In genomic region chr18:59748628-59749360, GRCh38 we compare ENCODE assay signal across 18 cellular contexts. TPM values are rescaled to one million over a fixed set of nuclear protein-coding genes. Genes with fewer than 3 reads are reported as not detected.
A peak's percentile ranks its signal among the peaks of the same experiment; 100 is the strongest.
DNase-seq lines count a peak whose midpoint lies in the region; ATAC-seq, FAIRE-seq and TF ChIP-seq lines count a peak whose summit lies in the region.
"Had no signal": no experiment of that assay in that cellular context is flagged by ENCODE, and none has a peak within 500 bp of the region (broad histone marks: within the 10 kb centered on the region; RNA-seq: fewer than 3 reads in every experiment).

No MANE protein-coding gene starts in this region.

- H3K4me2 ChIP-seq in keratinocyte (ENCODE audit: control insufficient read depth, extremely low read depth, insufficient read depth, low read depth, low read length): peak overlapping the region; percentile 23
- H3K4me2 ChIP-seq: BLaER1 treated with 17β-estradiol and CSF1 and Interleukin-3, amounts not matched to agents 10 nM and 100 nM had no signal

- DNase-seq in AG08396 (ENCODE audit: low spot score): peak; percentile 50
- DNase-seq in HS-5 (ENCODE audit: low read depth): peak; percentile 73
- peak; percentile 73 for DNase-seq in astrocyte of the hippocampus (ENCODE audit: low read depth, low spot score)
- peak; percentile 46 for DNase-seq in keratinocyte (ENCODE audit: low read depth, low spot score)
- no peak for DNase-seq in GM19240 (ENCODE audit: insufficient read length, low spot score)
- no peak for DNase-seq in stimulated activated naive B cell treated with anti-CD40 and anti-IgM and Interleukin-4, amounts not matched to agents 10 μg/mL and 1 μg/mL and 100 μg/mL, for 72 hours
- DNase-seq: activated naive CD8-positive, alpha-beta T cell treated with anti-CD3 and anti-CD28 coated beads for 36 hours; effector CD4-positive, alpha-beta T cell; mesendoderm; NCI-H1436 treated with DMSO at 0.1 percent for 48 hours; NCI-H524; ovary; SIG-M5 had no signal

- H3K9me3 Mint-ChIP-seq in stimulated activated naive B cell treated with anti-CD40 and anti-IgM and Interleukin-4, amounts not matched to agents 10 μg/mL and 1 μg/mL and 100 μg/mL, for 72 hours: no peaks in the 10 kb centered on the region
- H3K9me3 Mint-ChIP-seq: activated naive CD8-positive, alpha-beta T cell treated with anti-CD3 and anti-CD28 coated beads for 36 hours; WTC11 had no signal

- peak overlapping the region; percentile 3 for H3K27ac ChIP-seq in keratinocyte (ENCODE audit: control insufficient read depth, insufficient read depth, low read length)
- H3K27ac ChIP-seq: BLaER1 treated with 17β-estradiol and CSF1 and Interleukin-3, amounts not matched to agents 10 nM and 100 nM; ovary had no signal

- no peak overlapping the region for H3K4me3 Mint-ChIP-seq in stimulated activated naive B cell treated with anti-CD40 and anti-IgM and Interleukin-4, amounts not matched to agents 10 μg/mL and 1 μg/mL and 100 μg/mL, for 72 hours
- H3K4me3 Mint-ChIP-seq: activated naive CD8-positive, alpha-beta T cell treated with anti-CD3 and anti-CD28 coated beads for 36 hours; WTC11 had no signal

- no peak overlapping the region for H3K27ac Mint-ChIP-seq in stimulated activated naive B cell treated with anti-CD40 and anti-IgM and Interleukin-4, amounts not matched to agents 10 μg/mL and 1 μg/mL and 100 μg/mL, for 72 hours
- H3K27ac Mint-ChIP-seq: activated naive CD8-positive, alpha-beta T cell treated with anti-CD3 and anti-CD28 coated beads for 36 hours; WTC11 had no signal

- ATAC-seq in HG03196 (IDR thresholded peaks at IDR 0.05; ENCODE audit: unreplicated experiment): no peak
- ATAC-seq in stimulated activated naive B cell treated with anti-CD40 and anti-IgM and Interleukin-4, amounts not matched to agents 10 μg/mL and 1 μg/mL and 100 μg/mL, for 72 hours (replicated peaks): no peak
- ATAC-seq in GM18873 (IDR thresholded peaks at IDR 0.05; ENCODE audit: low FRiP score, unreplicated experiment): no peak
- ATAC-seq: WTC11 had no signal

- FAIRE-seq in keratinocyte (lab: Jason Lieb, UNC): peak; percentile 56
- FAIRE-seq: GM18507 had no signal

- H2AFZ ChIP-seq in keratinocyte (ENCODE audit: control insufficient read depth, low read length): no peak overlapping the region

- H4K20me1 ChIP-seq in keratinocyte (ENCODE audit: control insufficient read depth, extremely low read depth, insufficient read depth, low read length): no peaks in the 10 kb centered on the region
- H4K20me1 ChIP-seq: BLaER1 treated with 17β-estradiol and CSF1 and Interleukin-3, amounts not matched to agents 10 nM and 100 nM had no signal

- H3K27me3 ChIP-seq in keratinocyte (ENCODE audit: control insufficient read depth, extremely low read depth, insufficient read depth, low read length): no peaks in the 10 kb centered on the region
- H3K27me3 ChIP-seq: BLaER1 treated with 17β-estradiol and CSF1 and Interleukin-3, amounts not matched to agents 10 nM and 100 nM; ovary had no signal

- peaks cover 12% of the 10 kb centered on the region in 2 donors for H3K27me3 Mint-ChIP-seq in stimulated activated naive B cell treated with anti-CD40 and anti-IgM and Interleukin-4, amounts not matched to agents 10 μg/mL and 1 μg/mL and 100 μg/mL, for 72 hours

- no peaks in the 10 kb centered on the region for H3K4me1 Mint-ChIP-seq in stimulated activated naive B cell treated with anti-CD40 and anti-IgM and Interleukin-4, amounts not matched to agents 10 μg/mL and 1 μg/mL and 100 μg/mL, for 72 hours
- H3K4me1 Mint-ChIP-seq: activated naive CD8-positive, alpha-beta T cell treated with anti-CD3 and anti-CD28 coated beads for 36 hours; WTC11 had no signal

- no peaks in the 10 kb centered on the region for H3K9me3 ChIP-seq in keratinocyte (ENCODE audit: control insufficient read depth, low read depth, low read length)
- H3K9me3 ChIP-seq: ovary had no signal

- dilution Hi-C loops in keratinocyte (cut with MboI; ENCODE audit: extremely low pct_ligation_motif_present, low sequenced_read_pairs): no loop called here

- H3K36me3 Mint-ChIP-seq in stimulated activated naive B cell treated with anti-CD40 and anti-IgM and Interleukin-4, amounts not matched to agents 10 μg/mL and 1 μg/mL and 100 μg/mL, for 72 hours: no peaks in the 10 kb centered on the region
- H3K36me3 Mint-ChIP-seq: activated naive CD8-positive, alpha-beta T cell treated with anti-CD3 and anti-CD28 coated beads for 36 hours; WTC11 had no signal

- H3K4me3 ChIP-seq in keratinocyte (ENCODE audit: control insufficient read depth in 2 of 3, extremely low read depth in 1 of 3, insufficient read depth in 2 of 3, low read depth in 1 of 3, low read length in 3 of 3): no peak overlapping the region
- H3K4me3 ChIP-seq: BLaER1 treated with 17β-estradiol and CSF1 and Interleukin-3, amounts not matched to agents 10 nM and 100 nM; ovary had no signal

- no peaks in the 10 kb centered on the region for H3K9me1 ChIP-seq in keratinocyte (ENCODE audit: control insufficient read depth, extremely low read depth, insufficient read depth, low read length)

- H3K79me2 ChIP-seq in keratinocyte (ENCODE audit: control insufficient read depth, insufficient read depth, low read length): no peaks in the 10 kb centered on the region

- TF ChIP-seq CTCF in keratinocyte (optimal IDR thresholded peaks at IDR 0.05 in 1 of 3, IDR thresholded peaks at IDR 0.05 in 1 of 3, conservative IDR thresholded peaks at IDR 0.05 in 1 of 3; ENCODE audit: extremely low read depth in 1 of 3, insufficient read depth in 2 of 3, low read length in 3 of 3): no peak

- peaks cover 19% of the 10 kb centered on the region for H3K4me1 ChIP-seq in keratinocyte (ENCODE audit: control insufficient read depth, extremely low read depth, insufficient read depth, low read length)
- H3K4me1 ChIP-seq: BLaER1 treated with 17β-estradiol and CSF1 and Interleukin-3, amounts not matched to agents 10 nM and 100 nM had no signal

- no peaks in the 10 kb centered on the region for H3K36me3 ChIP-seq in keratinocyte (ENCODE audit: control insufficient read depth in 2 of 2, extremely low read depth in 1 of 2, insufficient read depth in 2 of 2, low read length in 2 of 2)
- H3K36me3 ChIP-seq: BLaER1 treated with 17β-estradiol and CSF1 and Interleukin-3, amounts not matched to agents 10 nM and 100 nM; ovary had no signal

- no peak overlapping the region for H3K9ac ChIP-seq in keratinocyte (ENCODE audit: control insufficient read depth, extremely low read depth, insufficient read depth, low read length)
- H3K9ac ChIP-seq: BLaER1 treated with 17β-estradiol and CSF1 and Interleukin-3, amounts not matched to agents 10 nM and 100 nM had no signal

RNA-seq across cellular contexts. Expression of gene CCBE1, which starts 51.6 kb away (rescaled TPM):
- 12.9 to 26.6 TPM (median 20.1 TPM) in 3 replicates for polyA plus RNA-seq in keratinocyte
- polyA plus RNA-seq in keratinocyte (2011; ENCODE audit: low read depth): 0.74 TPM
- 6.8 and 9.6 TPM in 2 replicates for polyA plus RNA-seq in keratinocyte (2011; cell fraction: cytosol; rRNA removed)
- 14.8 and 15.8 TPM in 2 replicates for polyA plus RNA-seq in keratinocyte (2011; cell fraction: nucleus; rRNA removed)
- polyA plus RNA-seq in keratinocyte (2012; ENCODE audit: low replicate concordance): 2.0 and 22.9 TPM in 2 replicates
- 16.6 to 28.4 TPM (median 25.3 TPM) in 3 replicates for polyA minus RNA-seq in keratinocyte
- 4.8 TPM for polyA minus RNA-seq in keratinocyte (2011; cell fraction: cytosol; rRNA and poly(A)+ RNA removed)
- 5.8 and 21.3 TPM in 2 replicates for polyA minus RNA-seq in keratinocyte (2011; cell fraction: nucleus; rRNA and poly(A)+ RNA removed)

Comparison
In these comparisons a context has a peak if more than half of its experiments do, and no peak if none do; other contexts are left out.
1. DNase-seq: peak in AG08396 (single experiment), HS-5 (single experiment), astrocyte of the hippocampus (single experiment) and keratinocyte (single experiment); none in GM19240 (single experiment) and stimulated activated naive B cell treated with anti-CD40 and anti-IgM and Interleukin-4, amounts not matched to agents 10 μg/mL and 1 μg/mL and 100 μg/mL, for 72 hours (single experiment).